In the genomic region with DNA sequence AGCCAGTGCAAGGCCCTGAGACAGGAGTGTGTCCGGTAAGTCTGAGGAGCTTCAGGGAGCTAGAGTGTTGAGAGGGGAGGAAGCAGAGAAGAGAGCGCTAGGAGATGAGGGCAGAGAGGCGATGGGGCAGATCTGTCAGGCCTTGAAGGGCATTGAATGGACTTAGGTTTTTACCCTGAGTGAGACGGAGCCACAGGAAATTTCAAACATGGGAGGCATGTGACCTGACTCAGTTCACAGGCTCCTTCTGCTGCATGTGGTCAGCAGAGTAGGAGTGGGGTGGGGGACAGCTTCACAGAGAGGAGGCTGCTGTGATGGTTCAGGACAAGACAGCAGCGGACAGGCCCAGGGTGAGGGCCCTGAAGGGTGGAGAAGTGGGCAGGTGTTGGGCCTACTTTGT, we compare ENCODE assay signal across 19 cellular contexts. TPM values are rescaled to one million over a fixed set of nuclear protein-coding genes. Genes with fewer than 3 reads are reported as not detected.
"Had no signal": no experiment of that assay in that cellular context is flagged by ENCODE, and none has a peak within 500 bp of the region (broad histone marks: within the 10 kb centered on the region; RNA-seq: fewer than 3 reads in every experiment).

No MANE protein-coding gene starts in this region.

- H3K27me3 ChIP-seq: brain microvascular endothelial cell, ovary had no signal

- H3K4me3 Mint-ChIP-seq: activated B cell treated with CpG ODN at 0.5 μM for 24 hours; activated naive CD4-positive, alpha-beta T cell treated with anti-CD3 and anti-CD28 coated beads for 36 hours; activated T-helper 17 cell treated with anti-CD3 and anti-CD28 coated beads, Interleukin-2, amount 50 U/mL, for 72 hours; T-cell had no signal

- H3K27me3 Mint-ChIP-seq: activated T-helper 17 cell treated with anti-CD3 and anti-CD28 coated beads, Interleukin-2, amount 50 U/mL, for 72 hours had no signal

- ATAC-seq: activated T-helper 17 cell treated with anti-CD3 and anti-CD28 coated beads, Interleukin-2, amount 50 U/mL, for 72 hours; sciatic nerve; T-cell had no signal

- H3K4me3 ChIP-seq: ovary, SK-N-MC, spleen, stomach, thoracic aorta had no signal

- H3K27ac ChIP-seq: brain microvascular endothelial cell, ovary, SK-N-MC, spleen, stomach, thoracic aorta had no signal

- H3K9me3 ChIP-seq: ovary, spleen, stomach, thoracic aorta had no signal

- H3K9me3 Mint-ChIP-seq: activated B cell treated with CpG ODN at 0.5 μM for 24 hours; activated naive CD4-positive, alpha-beta T cell treated with anti-CD3 and anti-CD28 coated beads for 36 hours; activated T-helper 17 cell treated with anti-CD3 and anti-CD28 coated beads, Interleukin-2, amount 50 U/mL, for 72 hours; T-cell had no signal

- H3K36me3 ChIP-seq: ovary, thoracic aorta had no signal

- H3K27ac Mint-ChIP-seq: activated B cell treated with CpG ODN at 0.5 μM for 24 hours; activated naive CD4-positive, alpha-beta T cell treated with anti-CD3 and anti-CD28 coated beads for 36 hours; activated T-helper 17 cell treated with anti-CD3 and anti-CD28 coated beads, Interleukin-2, amount 50 U/mL, for 72 hours; T-cell had no signal

- DNase-seq: activated B cell treated with CpG ODN at 0.5 μM for 24 hours; activated naive CD4-positive, alpha-beta T cell treated with anti-CD3 and anti-CD28 coated beads for 36 hours; activated T-cell treated with anti-CD3 and anti-CD28 coated beads for 4 hours; amygdala; brain microvascular endothelial cell; cerebellar nuclear complex; head of caudate nucleus; ovary; spleen; stomach; T-cell had no signal

RNA-seq across cellular contexts. Expression of a gene that starts 12.5 kb away (rescaled TPM):
- total RNA-seq: liver, spleen, stomach had no signal
- polyA plus RNA-seq: liver had no signal

RNA-seq across cellular contexts. Expression of a gene that starts 25.7 kb away (rescaled TPM):
- total RNA-seq: dermis blood vessel endothelial cell, epithelial cell of proximal tubule had no signal
- polyA plus RNA-seq: neural cell had no signal
